2 cellular contexts compared by ENCODE assay signal in the genomic region with DNA sequence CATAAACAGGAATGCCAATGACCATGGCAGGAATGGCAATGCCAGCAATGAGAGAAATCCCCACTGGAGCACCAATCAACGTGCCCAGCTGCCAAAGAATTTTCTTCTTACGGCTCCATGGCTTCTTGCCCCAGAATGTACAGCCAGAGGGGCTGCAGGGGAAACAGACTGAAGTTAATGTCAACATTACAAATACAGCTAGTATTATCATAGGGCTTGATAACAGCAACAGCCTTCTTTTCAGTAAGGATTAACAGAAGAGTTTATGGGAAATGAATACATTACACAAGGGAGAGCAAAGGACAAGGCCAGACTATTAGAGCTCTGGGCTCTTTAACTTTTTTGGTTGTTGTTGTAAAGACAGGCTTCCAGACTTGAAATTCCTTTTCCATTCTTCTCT.
TF ChIP-seq lines count a peak whose summit lies in the region.

No MANE protein-coding gene starts in this region.

TF ChIP-seq in GM12878, 131 proteins besides CTCF, POLR2A, EP300 and RAD21:
- TF ChIP-seq CHD1 (IDR thresholded peaks at IDR 0.05; ENCODE audit: low read depth, low read length) (no peak), SRF (IDR thresholded peaks at IDR 0.05; ENCODE audit: low read depth in 2 of 2, low read length in 2 of 2) (no peak), TCF12 (IDR thresholded peaks at IDR 0.05; ENCODE audit: low read depth, low read length) (no peak), ZNF274 (IDR thresholded peaks at IDR 0.05; ENCODE audit: insufficient read depth, insufficient read length) (no peak), NBN (IDR thresholded peaks at IDR 0.05) (no peak), HDAC2 (IDR thresholded peaks at IDR 0.05) (no peak), TBL1XR1 (IDR thresholded peaks at IDR 0.05; ENCODE audit: low read depth, low read length) (no peak), ASH2L (IDR thresholded peaks at IDR 0.05; ENCODE audit: borderline replicate concordance, low read depth) (no peak), ESRRA (IDR thresholded peaks at IDR 0.05; ENCODE audit: low read length) (no peak), BCL11A (IDR thresholded peaks at IDR 0.05; ENCODE audit: low read depth, low read length) (no peak), MYB (IDR thresholded peaks at IDR 0.05; ENCODE audit: borderline replicate concordance, low read depth, low read length) (no peak), ZNF217 (IDR thresholded peaks at IDR 0.05) (no peak), YY1 (IDR thresholded peaks at IDR 0.05; ENCODE audit: low read depth, low read length) (no peak)
- TF ChIP-seq, protein P1, sequence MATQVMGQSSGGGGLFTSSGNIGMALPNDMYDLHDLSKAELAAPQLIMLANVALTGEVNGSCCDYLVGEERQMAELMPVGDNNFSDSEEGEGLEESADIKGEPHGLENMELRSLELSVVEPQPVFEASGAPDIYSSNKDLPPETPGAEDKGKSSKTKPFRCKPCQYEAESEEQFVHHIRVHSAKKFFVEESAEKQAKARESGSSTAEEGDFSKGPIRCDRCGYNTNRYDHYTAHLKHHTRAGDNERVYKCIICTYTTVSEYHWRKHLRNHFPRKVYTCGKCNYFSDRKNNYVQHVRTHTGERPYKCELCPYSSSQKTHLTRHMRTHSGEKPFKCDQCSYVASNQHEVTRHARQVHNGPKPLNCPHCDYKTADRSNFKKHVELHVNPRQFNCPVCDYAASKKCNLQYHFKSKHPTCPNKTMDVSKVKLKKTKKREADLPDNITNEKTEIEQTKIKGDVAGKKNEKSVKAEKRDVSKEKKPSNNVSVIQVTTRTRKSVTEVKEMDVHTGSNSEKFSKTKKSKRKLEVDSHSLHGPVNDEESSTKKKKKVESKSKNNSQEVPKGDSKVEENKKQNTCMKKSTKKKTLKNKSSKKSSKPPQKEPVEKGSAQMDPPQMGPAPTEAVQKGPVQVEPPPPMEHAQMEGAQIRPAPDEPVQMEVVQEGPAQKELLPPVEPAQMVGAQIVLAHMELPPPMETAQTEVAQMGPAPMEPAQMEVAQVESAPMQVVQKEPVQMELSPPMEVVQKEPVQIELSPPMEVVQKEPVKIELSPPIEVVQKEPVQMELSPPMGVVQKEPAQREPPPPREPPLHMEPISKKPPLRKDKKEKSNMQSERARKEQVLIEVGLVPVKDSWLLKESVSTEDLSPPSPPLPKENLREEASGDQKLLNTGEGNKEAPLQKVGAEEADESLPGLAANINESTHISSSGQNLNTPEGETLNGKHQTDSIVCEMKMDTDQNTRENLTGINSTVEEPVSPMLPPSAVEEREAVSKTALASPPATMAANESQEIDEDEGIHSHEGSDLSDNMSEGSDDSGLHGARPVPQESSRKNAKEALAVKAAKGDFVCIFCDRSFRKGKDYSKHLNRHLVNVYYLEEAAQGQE (IDR thresholded peaks at IDR 0.05; ENCODE audit: low read depth, low read length) = no peak

TF ChIP-seq in HEK293T, 16 proteins besides CTCF, POLR2A, EP300 and RAD21:
- TF ChIP-seq FOXK2 (IDR thresholded peaks at IDR 0.05) (no peak), ZNF384 (IDR thresholded peaks at IDR 0.05) (no peak), BHLHE40 (IDR thresholded peaks at IDR 0.05; ENCODE audit: borderline replicate concordance) (no peak), FOXM1 (IDR thresholded peaks at IDR 0.05; ENCODE audit: borderline replicate concordance) (no peak), CTBP1 (IDR thresholded peaks at IDR 0.05; ENCODE audit: borderline replicate concordance) (no peak), NFRKB (IDR thresholded peaks at IDR 0.05) (no peak), ARNT (IDR thresholded peaks at IDR 0.05) (no peak), L3MBTL2 (conservative IDR thresholded peaks at IDR 0.05) (no peak), TARDBP (IDR thresholded peaks at IDR 0.05) (no peak), SP1 (IDR thresholded peaks at IDR 0.05) (no peak), FOXA1 (IDR thresholded peaks at IDR 0.05) (no peak), LEF1 (IDR thresholded peaks at IDR 0.05; ENCODE audit: borderline replicate concordance) (no peak)
TF ChIP-seq in HEK293T: peak in this region for 0.
